12 cellular contexts compared by ENCODE assay signal in the genomic region with DNA sequence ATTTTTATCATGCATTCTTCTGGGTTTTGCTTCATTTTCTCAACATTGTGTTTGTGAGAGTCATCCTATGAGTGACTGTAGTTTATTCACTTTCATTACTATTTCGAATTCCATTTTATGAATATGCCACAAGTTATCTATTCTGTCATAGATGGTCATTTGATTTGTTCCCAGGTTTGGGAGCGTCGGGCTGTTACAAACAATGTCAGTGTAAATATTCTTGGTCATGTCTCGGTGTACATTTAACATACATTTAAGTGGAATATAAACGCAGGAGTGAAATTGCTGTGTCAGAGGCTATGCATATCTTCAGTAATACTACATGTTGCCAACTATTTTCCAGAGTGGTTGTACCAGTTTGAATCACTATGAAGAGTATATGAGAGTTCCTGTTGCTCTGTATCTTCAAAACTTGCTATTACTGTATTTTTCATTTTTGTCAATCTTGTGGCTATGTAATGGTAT. TPM values are rescaled to one million over a fixed set of nuclear protein-coding genes. Genes with fewer than 3 reads are reported as not detected.
A peak's percentile ranks its signal among the peaks of the same experiment; 100 is the strongest.
DNase-seq lines count a peak whose midpoint lies in the region; FAIRE-seq and TF ChIP-seq lines count a peak whose summit lies in the region.
"Had no signal": no experiment of that assay in that cellular context is flagged by ENCODE, and none has a peak within 500 bp of the region (broad histone marks: within the 10 kb centered on the region; RNA-seq: fewer than 3 reads in every experiment).

No MANE protein-coding gene starts in this region.

- H3K9me3 ChIP-seq in A673 (ENCODE audit: low read depth, low read length, poor library complexity, severe bottlenecking) = peaks cover 43% of the 10 kb centered on the region
- H3K9me3 ChIP-seq in kidney (ENCODE audit: control insufficient read depth in 1 of 2, low read length in 2 of 2) = peaks cover 6 to 18% of the 10 kb centered on the region in 2 donors

- intact Hi-C loops in A673 (cut with micrococcal nuclease; ENCODE audit: unreplicated experiment) = loop anchor here (5.0 kb wide), 1 partner anchor 157 kb away; no protein-coding TSS in a partner anchor
- intact Hi-C loops in activated T-helper 1 cell treated with anti-CD3 and anti-CD28 coated beads, Interleukin-12 subunit alpha, Interleukin-12 subunit beta, Interleukin-2, Interleukin-4 antibody, amounts not matched to agents 30 ng/mL and 10 ng/mL and 1 ng/mL, durations not matched to agents 14 hours and 24 hours and 36 hours (cut with micrococcal nuclease) = loop anchor here (5.0 to 10.0 kb wide), 6 partner anchors 77 to 1963 kb away; partner anchors contain the start of genes C11orf91 and CAPRIN1
- intact Hi-C loops in kidney (cut with DNase I) = no loop called here
- intact Hi-C loops in head of caudate nucleus (cut with DNase I) = loop anchor here (10.0 kb wide), 1 partner anchor 150 kb away; no protein-coding TSS in a partner anchor

- DNase-seq in A673 (ENCODE audit: low spot score) = peak; percentile 47
- DNase-seq in EL = peak; percentile 48
- DNase-seq in activated T-helper 1 cell treated with anti-CD3 and anti-CD28 coated beads, Interleukin-12 subunit alpha, Interleukin-12 subunit beta, Interleukin-2, Interleukin-4 antibody, amounts not matched to agents 30 ng/mL and 10 ng/mL and 1 ng/mL, durations not matched to agents 14 hours and 24 hours and 36 hours (ENCODE audit: low spot score) = no peak
- no peak for DNase-seq in kidney
- no peak for DNase-seq in head of caudate nucleus
- no peak for DNase-seq in NCI-H524 (lab: John Stamatoyannopoulos, UW)
- no peak for DNase-seq in GM03348 (ENCODE audit: low spot score)
- no peak for DNase-seq in NCI-H187 treated with DMSO at 0.1 percent for 48 hours (lab: John Stamatoyannopoulos, UW)
- DNase-seq: NCI-H2029 treated with DMSO at 0.1 percent for 48 hours; stimulated activated CD4-positive, alpha-beta T cell treated with anti-CD3 and anti-CD28 coated beads, Interleukin-15, amount 100 ng/mL, for 24 hours; stimulated activated naive CD4-positive, alpha-beta T cell treated with Interleukin-2 at 50 U/mL for 16 hours had no signal

- CTCF ChIA-PET in A673 (lab: Charles Lee) = interaction anchor here (0.7 kb wide), 1 partner anchor 10 kb away, joined by 4 read pairs; no protein-coding TSS in a partner anchor

- H3K4me3 ChIP-seq in A673 (ENCODE audit: low read depth, low read length, poor library complexity, severe bottlenecking) = no peak overlapping the region
- peak overlapping the region; percentile 3 to 93 for H3K4me3 ChIP-seq in kidney (ENCODE audit: low read length in 2 of 2)

- H3K36me3 Mint-ChIP-seq in activated T-helper 1 cell treated with anti-CD3 and anti-CD28 coated beads, Interleukin-12 subunit alpha, Interleukin-12 subunit beta, Interleukin-2, Interleukin-4 antibody, amounts not matched to agents 30 ng/mL and 10 ng/mL and 1 ng/mL, durations not matched to agents 14 hours and 24 hours and 36 hours (ENCODE audit: low read depth) = peaks cover 31% of the 10 kb centered on the region

- H3K27me3 ChIP-seq in A673 (replicated peaks; ENCODE audit: insufficient read depth, low read depth, low read length, poor library complexity) = no peaks in the 10 kb centered on the region

- FAIRE-seq in kidney (lab: Jason Lieb, UNC) = no peak

- H3K9me3 Mint-ChIP-seq in activated T-helper 1 cell treated with anti-CD3 and anti-CD28 coated beads, Interleukin-12 subunit alpha, Interleukin-12 subunit beta, Interleukin-2, Interleukin-4 antibody, amounts not matched to agents 30 ng/mL and 10 ng/mL and 1 ng/mL, durations not matched to agents 14 hours and 24 hours and 36 hours = peaks cover 44% of the 10 kb centered on the region

- H3K27ac Mint-ChIP-seq in activated T-helper 1 cell treated with anti-CD3 and anti-CD28 coated beads, Interleukin-12 subunit alpha, Interleukin-12 subunit beta, Interleukin-2, Interleukin-4 antibody, amounts not matched to agents 30 ng/mL and 10 ng/mL and 1 ng/mL, durations not matched to agents 14 hours and 24 hours and 36 hours = no peak overlapping the region

- BruUV-seq in A673 (replicated peaks; lab: Mats Ljungman, UMichigan) = no TSS peak

- peaks cover 33% of the 10 kb centered on the region for H3K4me1 Mint-ChIP-seq in activated T-helper 1 cell treated with anti-CD3 and anti-CD28 coated beads, Interleukin-12 subunit alpha, Interleukin-12 subunit beta, Interleukin-2, Interleukin-4 antibody, amounts not matched to agents 30 ng/mL and 10 ng/mL and 1 ng/mL, durations not matched to agents 14 hours and 24 hours and 36 hours (ENCODE audit: low read depth)

- TF ChIP-seq CTCF in A673 (conservative IDR thresholded peaks at IDR 0.05; ENCODE audit: low read depth, low read length) (no peak), kidney (IDR thresholded peaks at IDR 0.05; ENCODE audit: borderline replicate concordance, extremely low read depth, insufficient read depth) (no peak)

- POLR2A ChIA-PET in A673 (lab: Charles Lee; ENCODE audit: low non-redundant PET) = interaction anchor here (0.6 kb wide), 1 partner anchor 121 kb away, joined by 4 read pairs; no protein-coding TSS in a partner anchor

- H3K9ac ChIP-seq in kidney (ENCODE audit: low read length in 2 of 2) = no peak overlapping the region

- H3K4me1 ChIP-seq in A673 (ENCODE audit: insufficient read depth, low read length, poor library complexity, severe bottlenecking) = peaks cover 20% of the 10 kb centered on the region
- peaks cover 9 to 14% of the 10 kb centered on the region in 2 donors for H3K4me1 ChIP-seq in kidney (ENCODE audit: control insufficient read depth in 1 of 2, insufficient read depth in 1 of 2, low read depth in 1 of 2, low read length in 2 of 2)

- H3K36me3 ChIP-seq in A673 (ENCODE audit: insufficient read depth, low read length, poor library complexity, severe bottlenecking) (peaks cover 45% of the 10 kb centered on the region), kidney (ENCODE audit: control insufficient read depth in 1 of 2, insufficient read depth in 2 of 2, low read length in 2 of 2) (peaks cover 0 to 4% of the 10 kb centered on the region in 2 donors)

- H3K4me3 Mint-ChIP-seq in activated T-helper 1 cell treated with anti-CD3 and anti-CD28 coated beads, Interleukin-12 subunit alpha, Interleukin-12 subunit beta, Interleukin-2, Interleukin-4 antibody, amounts not matched to agents 30 ng/mL and 10 ng/mL and 1 ng/mL, durations not matched to agents 14 hours and 24 hours and 36 hours = peak overlapping the region; percentile 9

- H3K27ac ChIP-seq in A673 (ENCODE audit: low read depth, low read length, poor library complexity, severe bottlenecking) (no peak overlapping the region), kidney (ENCODE audit: low read depth in 2 of 2, low read length in 2 of 2) (no peak overlapping the region)
- H3K27ac ChIP-seq: HL-60 had no signal

- H3K27me3 Mint-ChIP-seq in activated T-helper 1 cell treated with anti-CD3 and anti-CD28 coated beads, Interleukin-12 subunit alpha, Interleukin-12 subunit beta, Interleukin-2, Interleukin-4 antibody, amounts not matched to agents 30 ng/mL and 10 ng/mL and 1 ng/mL, durations not matched to agents 14 hours and 24 hours and 36 hours (ENCODE audit: insufficient read depth) = peaks cover 7% of the 10 kb centered on the region

RNA-seq across cellular contexts. Expression of gene TRIM44, which starts 2.4 kb away (rescaled TPM):
- total RNA-seq in A673 (2021) = 179 and 191 TPM in 2 replicates
- 24.3 and 27.6 TPM in 2 replicates for total RNA-seq in activated T-helper 1 cell treated with anti-CD3 and anti-CD28 coated beads, Interleukin-12 subunit alpha, Interleukin-12 subunit beta, Interleukin-2, Interleukin-4 antibody, amounts not matched to agents 30 ng/mL and 10 ng/mL and 1 ng/mL, durations not matched to agents 14 hours and 24 hours and 36 hours
- 88.9 TPM for total RNA-seq in kidney
- 14.5 TPM for polyA plus RNA-seq in kidney (ENCODE audit: insufficient read depth, low read depth, low replicate concordance)

RNA-seq across cellular contexts. Expression of gene FJX1, which starts 46.7 kb away (rescaled TPM):
- total RNA-seq in A673 (2021) (40.4 and 50.1 TPM in 2 replicates), kidney (7.9 TPM)
- total RNA-seq in activated T-helper 1 cell treated with anti-CD3 and anti-CD28 coated beads, Interleukin-12 subunit alpha, Interleukin-12 subunit beta, Interleukin-2, Interleukin-4 antibody, amounts not matched to agents 30 ng/mL and 10 ng/mL and 1 ng/mL, durations not matched to agents 14 hours and 24 hours and 36 hours = 0.34 and 0.73 TPM in 2 replicates
- polyA plus RNA-seq in kidney (ENCODE audit: insufficient read depth, low read depth, low replicate concordance) = 4.2 TPM

Comparison
In these comparisons a context has a peak if more than half of its experiments do, and no peak if none do; other contexts are left out.
1. DNase-seq: peak in A673 (single experiment) and EL (single experiment); none in activated T-helper 1 cell treated with anti-CD3 and anti-CD28 coated beads, Interleukin-12 subunit alpha, Interleukin-12 subunit beta, Interleukin-2, Interleukin-4 antibody, amounts not matched to agents 30 ng/mL and 10 ng/mL and 1 ng/mL, durations not matched to agents 14 hours and 24 hours and 36 hours (single experiment), kidney (single experiment), head of caudate nucleus (0 of 42), NCI-H524 (0 of 2), GM03348 (single experiment) and NCI-H187 treated with DMSO at 0.1 percent for 48 hours (single experiment).